In the genomic region with DNA sequence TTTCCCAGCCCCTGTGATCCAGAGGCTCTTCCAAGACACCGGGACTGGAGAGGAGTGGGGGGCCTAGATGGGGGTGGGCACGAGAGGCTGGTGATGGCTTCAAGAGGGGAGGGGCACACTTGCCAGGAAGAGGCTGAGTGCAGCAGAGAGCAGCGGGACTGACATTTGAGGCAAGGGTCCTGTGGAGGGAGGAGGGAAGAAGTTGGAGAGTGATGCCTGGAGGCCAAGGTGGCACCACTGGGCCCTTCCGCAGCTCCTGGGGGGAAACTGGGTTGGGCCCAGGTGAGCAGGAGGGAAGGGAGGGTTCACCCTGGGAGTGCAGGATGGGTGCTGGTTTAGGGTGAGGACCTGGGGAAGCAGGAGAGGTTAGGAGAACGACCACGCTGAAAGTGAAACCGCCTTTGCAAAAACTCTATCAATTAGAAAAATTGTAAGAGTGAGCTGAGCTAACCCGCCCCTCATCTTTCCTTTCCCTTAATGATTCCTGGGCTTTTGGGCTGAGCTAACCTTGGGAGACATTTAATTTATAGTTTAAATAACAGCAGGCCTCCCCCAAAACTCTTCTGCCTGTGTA, we compare ENCODE assay signal across 34 cellular contexts. TPM values are rescaled to one million over a fixed set of nuclear protein-coding genes. Genes with fewer than 3 reads are reported as not detected.
"Had no signal": no experiment of that assay in that cellular context is flagged by ENCODE, and none has a peak within 500 bp of the region (broad histone marks: within the 10 kb centered on the region; RNA-seq: fewer than 3 reads in every experiment).

No MANE protein-coding gene starts in this region.

- H3K27ac ChIP-seq: ascending aorta, breast epithelium, cardiac muscle cell, colonic mucosa, epithelial cell of prostate, esophagus squamous epithelium, WERI-Rb-1 had no signal

- H3K36me3 ChIP-seq: ascending aorta, breast epithelium, cardiac muscle cell, colonic mucosa, esophagus squamous epithelium, WERI-Rb-1 had no signal

- ATAC-seq: activated CD4-positive, CD25-positive, alpha-beta regulatory T cell treated with anti-CD3 and anti-CD28 coated beads, Interleukin-2, amount 50 U/mL, for 24 hours; activated CD8-positive, alpha-beta T cell treated with anti-CD3 and anti-CD28 coated beads for 36 hours; activated naive CD4-positive, alpha-beta T cell treated with anti-CD3 and anti-CD28 coated beads, Interleukin-2, amount 50 U/mL, for 72 hours; activated T-cell treated with anti-CD3 and anti-CD28 coated beads, Interleukin-2, amount 50 U/mL, for 4 hours; activated T-helper 17 cell treated with anti-CD3 and anti-CD28 coated beads, Interleukin-2, amount 50 U/mL, for 72 hours had no signal

- H3K4me1 ChIP-seq: ascending aorta, breast epithelium, colonic mucosa had no signal

- H3K27me3 ChIP-seq: ascending aorta, breast epithelium, colonic mucosa had no signal

- H3K4me3 ChIP-seq: ascending aorta, breast epithelium, cardiac muscle cell, colonic mucosa, esophagus squamous epithelium had no signal

- DNase-seq: activated B cell treated with CpG ODN at 0.5 μM for 24 hours; activated CD4-positive, alpha-beta T cell treated with anti-CD3 and anti-CD28 coated beads for 48 hours; activated CD4-positive, alpha-beta T cell treated with anti-CD3 and anti-CD28 coated beads, Interleukin-2, amount 50 U/mL, for 1 hour; activated CD4-positive, alpha-beta T cell treated with anti-CD3 and anti-CD28 coated beads, Interleukin-2, amount 50 U/mL, for 48 hours; activated CD8-positive, alpha-beta memory T cell treated with anti-CD3 and anti-CD28 coated beads for 24 hours; activated CD8-positive, alpha-beta T cell treated with anti-CD3 and anti-CD28 coated beads for 36 hours; activated effector memory CD4-positive, alpha-beta T cell treated with Interleukin-2 at 50 U/mL for 16 hours; activated gamma-delta T cell treated with Interleukin-2 at 50 U/mL for 16 hours; activated naive CD4-positive, alpha-beta T cell treated with Interleukin-2 at 50 U/mL for 16 hours; activated naive CD8-positive, alpha-beta T cell treated with anti-CD3 and anti-CD28 coated beads, Interleukin-2, amount 10 ng/mL, durations not matched to agents 7 days and 5 days; activated T-cell treated with anti-CD3 and anti-CD28 coated beads, Interleukin-2, amount 50 U/mL, for 4 hours; central memory CD4-positive, alpha-beta T cell; cerebellar nuclear complex; colonic mucosa; effector CD8-positive, alpha-beta T cell; esophagus squamous epithelium; head of caudate nucleus; T1000; WERI-Rb-1 had no signal

- H3K9me3 ChIP-seq: ascending aorta, breast epithelium, colonic mucosa, esophagus squamous epithelium had no signal

RNA-seq across cellular contexts. Expression of a gene that starts 26.2 kb away (rescaled TPM):
- total RNA-seq: activated B cell treated with CpG ODN at 0.5 μM for 24 hours; activated CD8-positive, alpha-beta T cell treated with anti-CD3 and anti-CD28 coated beads for 36 hours; activated naive CD4-positive, alpha-beta T cell treated with anti-CD3 and anti-CD28 coated beads, Interleukin-2, amount 50 U/mL, for 72 hours; activated naive CD8-positive, alpha-beta T cell treated with anti-CD3 and anti-CD28 coated beads, Interleukin-2, amount 10 ng/mL, durations not matched to agents 7 days and 5 days; activated T-helper 17 cell treated with anti-CD3 and anti-CD28 coated beads, Interleukin-2, amount 50 U/mL, for 72 hours; endothelial cell of umbilical vein; fibroblast of lung; fibroblast of villous mesenchyme; frontal cortex had no signal
- polyA plus RNA-seq: cardiac muscle cell, endothelial cell of umbilical vein, fibroblast of lung had no signal

RNA-seq across cellular contexts. Expression of a gene that starts 39.8 kb away (rescaled TPM):
- total RNA-seq: activated B cell treated with CpG ODN at 0.5 μM for 24 hours; activated CD8-positive, alpha-beta T cell treated with anti-CD3 and anti-CD28 coated beads for 36 hours; activated naive CD4-positive, alpha-beta T cell treated with anti-CD3 and anti-CD28 coated beads, Interleukin-2, amount 50 U/mL, for 72 hours; activated naive CD8-positive, alpha-beta T cell treated with anti-CD3 and anti-CD28 coated beads, Interleukin-2, amount 10 ng/mL, durations not matched to agents 7 days and 5 days; activated T-cell treated with anti-CD3 and anti-CD28 coated beads, Interleukin-2, amount 50 U/mL, for 4 hours; activated T-helper 17 cell treated with anti-CD3 and anti-CD28 coated beads, Interleukin-2, amount 50 U/mL, for 72 hours; ascending aorta; cardiac muscle cell; colonic mucosa; dermis microvascular lymphatic vessel endothelial cell; endothelial cell of umbilical vein; esophagus squamous epithelium; fibroblast of lung; fibroblast of villous mesenchyme; frontal cortex; T-helper 1 cell treated with Interleukin-12 subunit alpha and Interleukin-12 subunit beta and Interleukin-4 antibody, amounts not matched to agents 30 ng/mL and 1 ng/mL, for 36 hours; T-helper 2 cell treated with Interferon-gamma antibody and Interleukin-4, amounts not matched to agents 100 ng/mL and 5 ng/mL, for 36 hours had no signal
- polyA plus RNA-seq: endothelial cell of umbilical vein, esophagus, fibroblast of lung had no signal
